In genomic region chr7:12210179-12211053, GRCh38 we compare ENCODE assay signal across 8 cellular contexts. TPM values are rescaled to one million over a fixed set of nuclear protein-coding genes. Genes with fewer than 3 reads are reported as not detected.
DNase-seq lines count a peak whose midpoint lies in the region; ATAC-seq and TF ChIP-seq lines count a peak whose summit lies in the region.

No MANE protein-coding gene starts in this region.

- 0% methylated on average over 21 of the region's 26 CpGs for WGBS in mammary epithelial cell (ENCODE audit: low coverage, missing lambda C conversion rate)

- dilution Hi-C loops in mammary epithelial cell (cut with HindIII; ENCODE audit: low sequenced_read_pairs) = no loop called here

- H3K4me2 ChIP-seq in mammary epithelial cell (ENCODE audit: insufficient read depth, low read depth, low read length) = peak overlapping the region; percentile 90

- H3K36me3 ChIP-seq in mammary epithelial cell (ENCODE audit: insufficient read depth, low read length) = no peaks in the 10 kb centered on the region

- H3K27me3 ChIP-seq in mammary epithelial cell (ENCODE audit: insufficient read depth, low read length) = no peaks in the 10 kb centered on the region

- CTCF ChIA-PET in mammary epithelial cell (lab: Charles Lee; ENCODE audit: low non-redundant PET) = interaction anchor here (0.7 kb wide), 1 partner anchor 81 kb away, joined by 5 read pairs; no protein-coding TSS in a partner anchor

- peaks cover 28% of the 10 kb centered on the region for H3K79me2 ChIP-seq in mammary epithelial cell (ENCODE audit: insufficient read depth, low read length)

- TSS peak; percentile 72 for BruUV-seq in mammary epithelial cell (replicated peaks; lab: Mats Ljungman, UMichigan)

- H2AFZ ChIP-seq in mammary epithelial cell (ENCODE audit: low read depth, low read length) = peak overlapping the region; percentile 95

- peaks cover 7% of the 10 kb centered on the region for H3K36me3 Mint-ChIP-seq in stimulated activated naive CD8-positive, alpha-beta T cell treated with anti-CD3 and anti-CD28 coated beads, Interleukin-15, Interleukin-2, amounts not matched to agents 100 ng/mL and 50 ng/mL, for 24 hours (ENCODE audit: low read depth)

- peak overlapping the region; percentile 92 for H3K27ac Mint-ChIP-seq in stimulated activated naive CD8-positive, alpha-beta T cell treated with anti-CD3 and anti-CD28 coated beads, Interleukin-15, Interleukin-2, amounts not matched to agents 100 ng/mL and 50 ng/mL, for 24 hours

- no peaks in the 10 kb centered on the region for H3K9me3 ChIP-seq in mammary epithelial cell (replicated peaks; ENCODE audit: insufficient read depth, low read length)

- peak overlapping the region; percentile 95 for H3K4me3 Mint-ChIP-seq in stimulated activated naive CD8-positive, alpha-beta T cell treated with anti-CD3 and anti-CD28 coated beads, Interleukin-15, Interleukin-2, amounts not matched to agents 100 ng/mL and 50 ng/mL, for 24 hours

- intact Hi-C loops in mammary epithelial cell (cut with micrococcal nuclease) (loop anchor here (1.0 to 2.0 kb wide), 3 partner anchors 86 to 143 kb away; no protein-coding TSS in a partner anchor), left colon (cut with DNase I, micrococcal nuclease) (no loop called here), posterior vena cava (cut with DNase I) (no loop called here)

- TF ChIP-seq CTCF in AG09309 (IDR thresholded peaks at IDR 0.05; ENCODE audit: control insufficient read depth, insufficient read depth, low read depth, low read length, missing control alignments) = no peak
- TF ChIP-seq CTCF in mammary epithelial cell (conservative IDR thresholded peaks at IDR 0.05 in 1 of 2, IDR thresholded peaks at IDR 0.05 in 1 of 2; ENCODE audit: extremely low read depth in 1 of 2, insufficient read depth in 1 of 2, low read depth in 1 of 2, low read length in 2 of 2) = no peak

- H3K27me3 Mint-ChIP-seq in stimulated activated naive CD8-positive, alpha-beta T cell treated with anti-CD3 and anti-CD28 coated beads, Interleukin-15, Interleukin-2, amounts not matched to agents 100 ng/mL and 50 ng/mL, for 24 hours = peaks cover 13% of the 10 kb centered on the region

- no peaks in the 10 kb centered on the region for H4K20me1 ChIP-seq in mammary epithelial cell (ENCODE audit: insufficient read depth, low read length)

- DNase-seq in AG09309 (ENCODE audit: low read depth) (no peak), NCI-H526 treated with DMSO at 0.1 percent for 48 hours (lab: John Stamatoyannopoulos, UW) (peak; percentile 68), mammary epithelial cell (no peak), left colon (peak; percentile 58 to 67), posterior vena cava (ENCODE audit: low spot score) (no peak)

- peaks cover 8% of the 10 kb centered on the region for H3K4me1 ChIP-seq in mammary epithelial cell (ENCODE audit: insufficient read depth, low read length)

- ATAC-seq in GM18499 (IDR thresholded peaks at IDR 0.05; ENCODE audit: insufficient read depth, unreplicated experiment) (peak; percentile 5), HG02870 (IDR thresholded peaks at IDR 0.05; ENCODE audit: unreplicated experiment) (peak; percentile 29), left colon (peak; percentile 59)

- H3K9ac ChIP-seq in mammary epithelial cell (ENCODE audit: insufficient read depth, low read length) = peak overlapping the region; percentile 72

- peak overlapping the region; percentile 50 for H3K27ac ChIP-seq in mammary epithelial cell (ENCODE audit: insufficient read depth, low read depth, low read length)

- peaks cover 37% of the 10 kb centered on the region for H3K4me1 Mint-ChIP-seq in stimulated activated naive CD8-positive, alpha-beta T cell treated with anti-CD3 and anti-CD28 coated beads, Interleukin-15, Interleukin-2, amounts not matched to agents 100 ng/mL and 50 ng/mL, for 24 hours (ENCODE audit: low read depth)

- H3K4me3 ChIP-seq in AG09309 (ENCODE audit: control insufficient read depth, low read depth, low read length) (peak overlapping the region; percentile 78), mammary epithelial cell (replicated peaks in 1 of 3; ENCODE audit: insufficient read depth in 1 of 3, low read depth in 2 of 3, low read length in 3 of 3) (peak overlapping the region; percentile 59 to 62 (median 60))

- in situ Hi-C loops in mammary epithelial cell (cut with MboI; ENCODE audit: low sequenced_read_pairs in 2 of 2) = no loop called here

- no peaks in the 10 kb centered on the region for H3K9me3 Mint-ChIP-seq in stimulated activated naive CD8-positive, alpha-beta T cell treated with anti-CD3 and anti-CD28 coated beads, Interleukin-15, Interleukin-2, amounts not matched to agents 100 ng/mL and 50 ng/mL, for 24 hours

RNA-seq across cellular contexts. Expression of gene TMEM106B, which starts 0.7 kb away (rescaled TPM):
- 10 to 100 TPM; 33.5 to 75.2 TPM for total RNA-seq in mammary epithelial cell
- polyA plus RNA-seq in mammary epithelial cell = 16.3 TPM
- 9.9 TPM for polyA minus RNA-seq in mammary epithelial cell
- 10 to 100 TPM; 42.2 to 54.5 TPM for total RNA-seq in left colon
- 10 to 100 TPM; 47.2 to 49.0 TPM for total RNA-seq in posterior vena cava

Comparison
In these comparisons a context has a peak if more than half of its experiments do, and no peak if none do; other contexts are left out.
1. DNase-seq: peak in NCI-H526 treated with DMSO at 0.1 percent for 48 hours (single experiment) and left colon (2 of 2); none in AG09309 (single experiment), mammary epithelial cell (single experiment) and posterior vena cava (single experiment).
2. ATAC-seq: peak in every context shown above with its lines; median percentile 59 in left colon; 29 in HG02870; 5 in GM18499.